2 cellular contexts compared by ENCODE assay signal in the genomic region with DNA sequence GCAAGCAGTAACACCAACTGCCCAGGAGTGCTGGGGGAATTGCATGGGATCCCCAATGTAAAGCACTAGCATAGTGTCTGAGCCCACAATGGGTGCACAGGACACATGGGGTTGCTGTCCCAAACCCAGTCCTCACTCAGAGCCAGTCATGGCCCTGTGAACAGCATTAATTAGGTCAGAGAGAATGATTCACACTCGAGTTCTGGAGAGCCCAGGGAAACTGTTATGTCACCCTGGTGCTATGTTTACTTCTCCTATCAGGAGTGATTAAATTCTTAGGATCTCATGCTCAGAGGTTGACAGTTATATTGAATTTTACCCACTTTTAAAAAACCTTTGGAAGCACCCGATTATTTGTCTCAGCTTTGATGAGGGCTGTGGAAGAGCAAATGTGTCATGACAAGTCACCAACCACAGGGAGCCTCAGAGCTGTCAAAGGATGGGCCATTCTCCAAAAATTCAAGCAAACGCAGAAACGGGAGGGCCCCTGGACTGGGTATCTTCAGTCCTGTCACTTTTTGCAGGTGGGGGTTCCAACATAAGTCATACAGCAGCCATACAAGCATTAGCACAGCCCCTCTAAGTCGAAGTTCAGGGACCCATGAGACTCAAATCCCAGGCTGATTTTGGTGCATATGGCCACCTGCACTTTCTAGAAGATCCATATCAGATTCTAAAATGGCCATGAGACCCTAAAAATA.
TF ChIP-seq lines count a peak whose summit lies in the region.

No MANE protein-coding gene starts in this region.

TF ChIP-seq in IMR-90, 13 proteins besides CTCF, POLR2A, EP300 and RAD21:
- TF ChIP-seq FOS (IDR thresholded peaks at IDR 0.05; ENCODE audit: low read depth, low read length) = peak; percentile 44; the same call in 1 of the 2 replicates
- TF ChIP-seq MXI1 (IDR thresholded peaks at IDR 0.05; ENCODE audit: borderline replicate concordance, low read depth, low read length) = no peak
- no peak for TF ChIP-seq CHD1 (IDR thresholded peaks at IDR 0.05; ENCODE audit: low read depth, low read length)
- TF ChIP-seq MAFK (IDR thresholded peaks at IDR 0.05; ENCODE audit: low read depth, low read length) = no peak

TF ChIP-seq in GM12878, 131 proteins besides CTCF, POLR2A, EP300 and RAD21:
- TF ChIP-seq SMAD5 (IDR thresholded peaks at IDR 0.05; ENCODE audit: low read depth) (no peak), HDGF (IDR thresholded peaks at IDR 0.05) (no peak), BMI1 (IDR thresholded peaks at IDR 0.05; ENCODE audit: borderline replicate concordance) (no peak), RB1 (IDR thresholded peaks at IDR 0.05; ENCODE audit: borderline replicate concordance) (no peak), MYC (IDR thresholded peaks at IDR 0.05; ENCODE audit: insufficient read depth, insufficient read length, insufficient replicate concordance, low read length, severe bottlenecking) (no peak), RFX5 (IDR thresholded peaks at IDR 0.05; ENCODE audit: low read depth, low read length) (no peak), FOXK2 (IDR thresholded peaks at IDR 0.05) (no peak), CBFB (IDR thresholded peaks at IDR 0.05; ENCODE audit: low read depth) (no peak), FOXM1 (IDR thresholded peaks at IDR 0.05; ENCODE audit: low read depth, low read length) (no peak), SPI1 (IDR thresholded peaks at IDR 0.05; ENCODE audit: borderline replicate concordance, insufficient read depth, low read depth, low read length) (no peak)
- TF ChIP-seq, protein P1, sequence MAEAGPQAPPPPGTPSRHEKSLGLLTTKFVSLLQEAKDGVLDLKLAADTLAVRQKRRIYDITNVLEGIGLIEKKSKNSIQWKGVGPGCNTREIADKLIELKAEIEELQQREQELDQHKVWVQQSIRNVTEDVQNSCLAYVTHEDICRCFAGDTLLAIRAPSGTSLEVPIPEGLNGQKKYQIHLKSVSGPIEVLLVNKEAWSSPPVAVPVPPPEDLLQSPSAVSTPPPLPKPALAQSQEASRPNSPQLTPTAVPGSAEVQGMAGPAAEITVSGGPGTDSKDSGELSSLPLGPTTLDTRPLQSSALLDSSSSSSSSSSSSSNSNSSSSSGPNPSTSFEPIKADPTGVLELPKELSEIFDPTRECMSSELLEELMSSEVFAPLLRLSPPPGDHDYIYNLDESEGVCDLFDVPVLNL (IDR thresholded peaks at IDR 0.05; ENCODE audit: low read depth, low read length) = no peak
- TF ChIP-seq, protein P2, sequence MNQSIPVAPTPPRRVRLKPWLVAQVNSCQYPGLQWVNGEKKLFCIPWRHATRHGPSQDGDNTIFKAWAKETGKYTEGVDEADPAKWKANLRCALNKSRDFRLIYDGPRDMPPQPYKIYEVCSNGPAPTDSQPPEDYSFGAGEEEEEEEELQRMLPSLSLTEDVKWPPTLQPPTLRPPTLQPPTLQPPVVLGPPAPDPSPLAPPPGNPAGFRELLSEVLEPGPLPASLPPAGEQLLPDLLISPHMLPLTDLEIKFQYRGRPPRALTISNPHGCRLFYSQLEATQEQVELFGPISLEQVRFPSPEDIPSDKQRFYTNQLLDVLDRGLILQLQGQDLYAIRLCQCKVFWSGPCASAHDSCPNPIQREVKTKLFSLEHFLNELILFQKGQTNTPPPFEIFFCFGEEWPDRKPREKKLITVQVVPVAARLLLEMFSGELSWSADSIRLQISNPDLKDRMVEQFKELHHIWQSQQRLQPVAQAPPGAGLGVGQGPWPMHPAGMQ (IDR thresholded peaks at IDR 0.05; ENCODE audit: borderline replicate concordance) = no peak
- TF ChIP-seq, protein P3, sequence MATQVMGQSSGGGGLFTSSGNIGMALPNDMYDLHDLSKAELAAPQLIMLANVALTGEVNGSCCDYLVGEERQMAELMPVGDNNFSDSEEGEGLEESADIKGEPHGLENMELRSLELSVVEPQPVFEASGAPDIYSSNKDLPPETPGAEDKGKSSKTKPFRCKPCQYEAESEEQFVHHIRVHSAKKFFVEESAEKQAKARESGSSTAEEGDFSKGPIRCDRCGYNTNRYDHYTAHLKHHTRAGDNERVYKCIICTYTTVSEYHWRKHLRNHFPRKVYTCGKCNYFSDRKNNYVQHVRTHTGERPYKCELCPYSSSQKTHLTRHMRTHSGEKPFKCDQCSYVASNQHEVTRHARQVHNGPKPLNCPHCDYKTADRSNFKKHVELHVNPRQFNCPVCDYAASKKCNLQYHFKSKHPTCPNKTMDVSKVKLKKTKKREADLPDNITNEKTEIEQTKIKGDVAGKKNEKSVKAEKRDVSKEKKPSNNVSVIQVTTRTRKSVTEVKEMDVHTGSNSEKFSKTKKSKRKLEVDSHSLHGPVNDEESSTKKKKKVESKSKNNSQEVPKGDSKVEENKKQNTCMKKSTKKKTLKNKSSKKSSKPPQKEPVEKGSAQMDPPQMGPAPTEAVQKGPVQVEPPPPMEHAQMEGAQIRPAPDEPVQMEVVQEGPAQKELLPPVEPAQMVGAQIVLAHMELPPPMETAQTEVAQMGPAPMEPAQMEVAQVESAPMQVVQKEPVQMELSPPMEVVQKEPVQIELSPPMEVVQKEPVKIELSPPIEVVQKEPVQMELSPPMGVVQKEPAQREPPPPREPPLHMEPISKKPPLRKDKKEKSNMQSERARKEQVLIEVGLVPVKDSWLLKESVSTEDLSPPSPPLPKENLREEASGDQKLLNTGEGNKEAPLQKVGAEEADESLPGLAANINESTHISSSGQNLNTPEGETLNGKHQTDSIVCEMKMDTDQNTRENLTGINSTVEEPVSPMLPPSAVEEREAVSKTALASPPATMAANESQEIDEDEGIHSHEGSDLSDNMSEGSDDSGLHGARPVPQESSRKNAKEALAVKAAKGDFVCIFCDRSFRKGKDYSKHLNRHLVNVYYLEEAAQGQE (IDR thresholded peaks at IDR 0.05; ENCODE audit: low read depth, low read length) = no peak
- TF ChIP-seq, protein P4, sequence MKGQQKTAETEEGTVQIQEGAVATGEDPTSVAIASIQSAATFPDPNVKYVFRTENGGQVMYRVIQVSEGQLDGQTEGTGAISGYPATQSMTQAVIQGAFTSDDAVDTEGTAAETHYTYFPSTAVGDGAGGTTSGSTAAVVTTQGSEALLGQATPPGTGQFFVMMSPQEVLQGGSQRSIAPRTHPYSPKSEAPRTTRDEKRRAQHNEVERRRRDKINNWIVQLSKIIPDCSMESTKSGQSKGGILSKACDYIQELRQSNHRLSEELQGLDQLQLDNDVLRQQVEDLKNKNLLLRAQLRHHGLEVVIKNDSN (IDR thresholded peaks at IDR 0.05; ENCODE audit: borderline replicate concordance, extremely low read length, insufficient read depth, low read depth, low read length) = no peak
